In genomic region chr2:192215096-192215877, GRCh38 we compare ENCODE assay signal across 17 cellular contexts. TPM values are rescaled to one million over a fixed set of nuclear protein-coding genes. Genes with fewer than 3 reads are reported as not detected.
DNase-seq lines count a peak whose midpoint lies in the region; ATAC-seq, FAIRE-seq and TF ChIP-seq lines count a peak whose summit lies in the region.
"Had no signal": no experiment of that assay in that cellular context is flagged by ENCODE, and none has a peak within 500 bp of the region (broad histone marks: within the 10 kb centered on the region; RNA-seq: fewer than 3 reads in every experiment).

No MANE protein-coding gene starts in this region.

- H3K36me3 ChIP-seq in heart left ventricle, result no peaks in the 10 kb centered on the region
- H3K36me3 ChIP-seq: BLaER1 had no signal

- FAIRE-seq in H54 (lab: Jason Lieb, UNC), result peak; percentile 38
- FAIRE-seq: GM12878, GM18507 had no signal

- no peaks in the 10 kb centered on the region for H3K27me3 ChIP-seq in heart left ventricle
- H3K27me3 ChIP-seq: BLaER1 had no signal

- TF ChIP-seq CTCF in heart left ventricle (IDR thresholded peaks at IDR 0.05), result no peak

- DNase-seq in H54 (ENCODE audit: insufficient read length, low spot score) (no peak), medulla oblongata (ENCODE audit: extremely low spot score) (peak; percentile 59), superior temporal gyrus (ENCODE audit: extremely low spot score) (peak; percentile 76), DMS114 treated with DMSO at 0.1 percent for 48 hours (lab: John Stamatoyannopoulos, UW; ENCODE audit: unreplicated experiment) (no peak), heart left ventricle (no peak), left ventricle myocardium superior (no peak)
- DNase-seq: 8988T; AML-193; Caco-2; CD8-positive, alpha-beta memory T cell; IMR-90 had no signal

- no peaks in the 10 kb centered on the region for H3K4me1 ChIP-seq in heart left ventricle
- H3K4me1 ChIP-seq: BLaER1, Caco-2 had no signal

- no peak for ATAC-seq in heart left ventricle
- no peak for ATAC-seq in left ventricle myocardium superior
- ATAC-seq: GM12878 had no signal

- H3K27ac ChIP-seq in cingulate gyrus (ENCODE audit: low read depth, low read length), result peak overlapping the region; percentile 42
- no peak overlapping the region for H3K27ac ChIP-seq in heart left ventricle
- H3K27ac ChIP-seq: BLaER1 had no signal

- no peak overlapping the region for H3K4me3 ChIP-seq in heart left ventricle
- H3K4me3 ChIP-seq: BLaER1, GM12878 had no signal

- TF ChIP-seq POLR2A in H54 (IDR thresholded peaks at IDR 0.05; ENCODE audit: low read depth, low read length) (no peak), heart left ventricle (IDR thresholded peaks at IDR 0.05) (no peak)

- H3K9me3 ChIP-seq in heart left ventricle, result peaks cover 0 to 5% (median 0%) of the 10 kb centered on the region in 12 donors
- H3K9me3 ChIP-seq: BLaER1, Caco-2 had no signal

- intact Hi-C loops in heart left ventricle (cut with DNase I) (no loop called here), left ventricle myocardium superior (cut with micrococcal nuclease) (no loop called here)

RNA-seq across cellular contexts. Expression of gene TMEFF2, which starts 20.6 kb away (rescaled TPM):
- under 1 TPM in 3 of 9 donors, not detected in 6; 0.11 to 0.44 (median 0.35) TPM for total RNA-seq in heart left ventricle
- polyA plus RNA-seq in heart left ventricle, result under 1 TPM in 1 of 2 donors, not detected in 1; 0.08 TPM
- 0.10 TPM for total RNA-seq in left ventricle myocardium superior
- total RNA-seq: Caco-2; CD8-positive, alpha-beta memory T cell; Daoy; GM12878; HT-29 had no signal
- polyA plus RNA-seq: CD8-positive, alpha-beta memory T cell; GM12878 had no signal

Comparison
In these comparisons a context has a peak if more than half of its experiments do, and no peak if none do; other contexts are left out.
1. DNase-seq: peak in medulla oblongata (single experiment) and superior temporal gyrus (single experiment); none in H54 (single experiment), DMS114 treated with DMSO at 0.1 percent for 48 hours (single experiment), heart left ventricle (0 of 5) and left ventricle myocardium superior (single experiment).